ENCODE assay signal across 1 cellular context in genomic region chr15:40893733-40894688, GRCh38.
A peak's percentile ranks its signal among the peaks of the same experiment; 100 is the strongest.
TF ChIP-seq lines count a peak whose summit lies in the region.

Gene VPS18, plus strand, starts transcription at chr15:40894450. Its CDS starts 319 bp downstream, at chr15:40894769.

TF ChIP-seq in HepG2, 621 proteins besides CTCF, POLR2A, EP300 and RAD21 (continued from another document and continues in another):
- TF ChIP-seq KIAA2018 (CRISPR knock-in tag; IDR thresholded peaks at IDR 0.05; ENCODE audit: borderline replicate concordance): no peak
- TF ChIP-seq MTF2 (CRISPR knock-in tag; IDR thresholded peaks at IDR 0.05; ENCODE audit: borderline replicate concordance): 0 out of 2 replicates have a peak, but pooled peaks have one; percentile 23
- peak; percentile 34; the same call in 1 of the 2 replicates for TF ChIP-seq RXRA (CRISPR knock-in tag; IDR thresholded peaks at IDR 0.05)
- TF ChIP-seq ATM (IDR thresholded peaks at IDR 0.05; ENCODE audit: borderline replicate concordance): no peak
- TF ChIP-seq RXRB (CRISPR knock-in tag; IDR thresholded peaks at IDR 0.05; ENCODE audit: borderline replicate concordance): peak; percentile 43; the same call in 1 of the 2 replicates
- TF ChIP-seq EHMT2 (IDR thresholded peaks at IDR 0.05; ENCODE audit: borderline replicate concordance, low read depth, low read length): no peak
- no peak for TF ChIP-seq MLLT10 (CRISPR knock-in tag; IDR thresholded peaks at IDR 0.05)
- TF ChIP-seq FOXK2 (IDR thresholded peaks at IDR 0.05): peak; percentile 72; the same call in 1 of the 2 replicates
- peak; percentile 57; the same call in 1 of the 2 replicates for TF ChIP-seq MEIS1 (CRISPR knock-in tag; IDR thresholded peaks at IDR 0.05; ENCODE audit: borderline replicate concordance)
- TF ChIP-seq, protein P1, sequence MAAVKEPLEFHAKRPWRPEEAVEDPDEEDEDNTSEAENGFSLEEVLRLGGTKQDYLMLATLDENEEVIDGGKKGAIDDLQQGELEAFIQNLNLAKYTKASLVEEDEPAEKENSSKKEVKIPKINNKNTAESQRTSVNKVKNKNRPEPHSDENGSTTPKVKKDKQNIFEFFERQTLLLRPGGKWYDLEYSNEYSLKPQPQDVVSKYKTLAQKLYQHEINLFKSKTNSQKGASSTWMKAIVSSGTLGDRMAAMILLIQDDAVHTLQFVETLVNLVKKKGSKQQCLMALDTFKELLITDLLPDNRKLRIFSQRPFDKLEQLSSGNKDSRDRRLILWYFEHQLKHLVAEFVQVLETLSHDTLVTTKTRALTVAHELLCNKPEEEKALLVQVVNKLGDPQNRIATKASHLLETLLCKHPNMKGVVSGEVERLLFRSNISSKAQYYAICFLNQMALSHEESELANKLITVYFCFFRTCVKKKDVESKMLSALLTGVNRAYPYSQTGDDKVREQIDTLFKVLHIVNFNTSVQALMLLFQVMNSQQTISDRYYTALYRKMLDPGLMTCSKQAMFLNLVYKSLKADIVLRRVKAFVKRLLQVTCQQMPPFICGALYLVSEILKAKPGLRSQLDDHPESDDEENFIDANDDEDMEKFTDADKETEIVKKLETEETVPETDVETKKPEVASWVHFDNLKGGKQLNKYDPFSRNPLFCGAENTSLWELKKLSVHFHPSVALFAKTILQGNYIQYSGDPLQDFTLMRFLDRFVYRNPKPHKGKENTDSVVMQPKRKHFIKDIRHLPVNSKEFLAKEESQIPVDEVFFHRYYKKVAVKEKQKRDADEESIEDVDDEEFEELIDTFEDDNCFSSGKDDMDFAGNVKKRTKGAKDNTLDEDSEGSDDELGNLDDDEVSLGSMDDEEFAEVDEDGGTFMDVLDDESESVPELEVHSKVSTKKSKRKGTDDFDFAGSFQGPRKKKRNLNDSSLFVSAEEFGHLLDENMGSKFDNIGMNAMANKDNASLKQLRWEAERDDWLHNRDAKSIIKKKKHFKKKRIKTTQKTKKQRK (IDR thresholded peaks at IDR 0.05; ENCODE audit: low read length): no peak
- TF ChIP-seq NFE2 (CRISPR knock-in tag; IDR thresholded peaks at IDR 0.05): no peak
- peak; percentile 64; the same call in 1 of the 2 replicates for TF ChIP-seq TAF1 (CRISPR knock-in tag; IDR thresholded peaks at IDR 0.05)
- peak; percentile 75; the same call in 1 of the 2 replicates for TF ChIP-seq ZNF792 (CRISPR knock-in tag; IDR thresholded peaks at IDR 0.05)
- TF ChIP-seq, protein P2, sequence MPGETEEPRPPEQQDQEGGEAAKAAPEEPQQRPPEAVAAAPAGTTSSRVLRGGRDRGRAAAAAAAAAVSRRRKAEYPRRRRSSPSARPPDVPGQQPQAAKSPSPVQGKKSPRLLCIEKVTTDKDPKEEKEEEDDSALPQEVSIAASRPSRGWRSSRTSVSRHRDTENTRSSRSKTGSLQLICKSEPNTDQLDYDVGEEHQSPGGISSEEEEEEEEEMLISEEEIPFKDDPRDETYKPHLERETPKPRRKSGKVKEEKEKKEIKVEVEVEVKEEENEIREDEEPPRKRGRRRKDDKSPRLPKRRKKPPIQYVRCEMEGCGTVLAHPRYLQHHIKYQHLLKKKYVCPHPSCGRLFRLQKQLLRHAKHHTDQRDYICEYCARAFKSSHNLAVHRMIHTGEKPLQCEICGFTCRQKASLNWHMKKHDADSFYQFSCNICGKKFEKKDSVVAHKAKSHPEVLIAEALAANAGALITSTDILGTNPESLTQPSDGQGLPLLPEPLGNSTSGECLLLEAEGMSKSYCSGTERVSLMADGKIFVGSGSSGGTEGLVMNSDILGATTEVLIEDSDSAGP (CRISPR knock-in tag; IDR thresholded peaks at IDR 0.05; ENCODE audit: borderline replicate concordance): peak; percentile 81
- TF ChIP-seq BCLAF1 (IDR thresholded peaks at IDR 0.05): no peak
- no peak for TF ChIP-seq EZH2 (conservative IDR thresholded peaks at IDR 0.05; ENCODE audit: low read depth, low read length)
- TF ChIP-seq, protein P3, sequence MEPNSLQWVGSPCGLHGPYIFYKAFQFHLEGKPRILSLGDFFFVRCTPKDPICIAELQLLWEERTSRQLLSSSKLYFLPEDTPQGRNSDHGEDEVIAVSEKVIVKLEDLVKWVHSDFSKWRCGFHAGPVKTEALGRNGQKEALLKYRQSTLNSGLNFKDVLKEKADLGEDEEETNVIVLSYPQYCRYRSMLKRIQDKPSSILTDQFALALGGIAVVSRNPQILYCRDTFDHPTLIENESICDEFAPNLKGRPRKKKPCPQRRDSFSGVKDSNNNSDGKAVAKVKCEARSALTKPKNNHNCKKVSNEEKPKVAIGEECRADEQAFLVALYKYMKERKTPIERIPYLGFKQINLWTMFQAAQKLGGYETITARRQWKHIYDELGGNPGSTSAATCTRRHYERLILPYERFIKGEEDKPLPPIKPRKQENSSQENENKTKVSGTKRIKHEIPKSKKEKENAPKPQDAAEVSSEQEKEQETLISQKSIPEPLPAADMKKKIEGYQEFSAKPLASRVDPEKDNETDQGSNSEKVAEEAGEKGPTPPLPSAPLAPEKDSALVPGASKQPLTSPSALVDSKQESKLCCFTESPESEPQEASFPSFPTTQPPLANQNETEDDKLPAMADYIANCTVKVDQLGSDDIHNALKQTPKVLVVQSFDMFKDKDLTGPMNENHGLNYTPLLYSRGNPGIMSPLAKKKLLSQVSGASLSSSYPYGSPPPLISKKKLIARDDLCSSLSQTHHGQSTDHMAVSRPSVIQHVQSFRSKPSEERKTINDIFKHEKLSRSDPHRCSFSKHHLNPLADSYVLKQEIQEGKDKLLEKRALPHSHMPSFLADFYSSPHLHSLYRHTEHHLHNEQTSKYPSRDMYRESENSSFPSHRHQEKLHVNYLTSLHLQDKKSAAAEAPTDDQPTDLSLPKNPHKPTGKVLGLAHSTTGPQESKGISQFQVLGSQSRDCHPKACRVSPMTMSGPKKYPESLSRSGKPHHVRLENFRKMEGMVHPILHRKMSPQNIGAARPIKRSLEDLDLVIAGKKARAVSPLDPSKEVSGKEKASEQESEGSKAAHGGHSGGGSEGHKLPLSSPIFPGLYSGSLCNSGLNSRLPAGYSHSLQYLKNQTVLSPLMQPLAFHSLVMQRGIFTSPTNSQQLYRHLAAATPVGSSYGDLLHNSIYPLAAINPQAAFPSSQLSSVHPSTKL (CRISPR knock-in tag; IDR thresholded peaks at IDR 0.05): 0 out of 2 replicates have a peak, but pooled peaks have one; percentile 43
- TF ChIP-seq ZNF282 (IDR thresholded peaks at IDR 0.05; ENCODE audit: partially characterized antibody): no peak
- TF ChIP-seq ELF4 (CRISPR knock-in tag; IDR thresholded peaks at IDR 0.05; ENCODE audit: borderline replicate concordance): peak; percentile 38; the same call in 1 of the 2 replicates
- peak; percentile 70 for TF ChIP-seq DRAP1 (CRISPR knock-in tag; IDR thresholded peaks at IDR 0.05)
- TF ChIP-seq SP1 (IDR thresholded peaks at IDR 0.05): no peak
- peak; percentile 65; the same call in 1 of the 2 replicates for TF ChIP-seq SP1 (CRISPR knock-in tag; IDR thresholded peaks at IDR 0.05)
- TF ChIP-seq PITX1 (CRISPR knock-in tag; IDR thresholded peaks at IDR 0.05): peak; percentile 47
- TF ChIP-seq ZNF225 (CRISPR knock-in tag; IDR thresholded peaks at IDR 0.05): no peak
- peak; percentile 64; the same call in 1 of the 2 replicates for TF ChIP-seq FOXK1 (CRISPR knock-in tag; IDR thresholded peaks at IDR 0.05; ENCODE audit: borderline replicate concordance, low read depth)
- no peak for TF ChIP-seq CHCHD3 (CRISPR knock-in tag; IDR thresholded peaks at IDR 0.05)
- peak; percentile 93 for TF ChIP-seq GATAD1 (CRISPR knock-in tag; IDR thresholded peaks at IDR 0.05)
- 0 out of 2 replicates have a peak, but pooled peaks have one; percentile 28 for TF ChIP-seq ZNF674 (CRISPR knock-in tag; IDR thresholded peaks at IDR 0.05; ENCODE audit: low read depth)
- no peak for TF ChIP-seq CCDC6 (CRISPR knock-in tag; IDR thresholded peaks at IDR 0.05)
- TF ChIP-seq RFX5 (IDR thresholded peaks at IDR 0.05; ENCODE audit: low read depth, low read length): 0 out of 2 replicates have a peak, but pooled peaks have one; percentile 22
- peak; percentile 78; the same call in 1 of the 2 replicates for TF ChIP-seq ZHX1 (CRISPR knock-in tag; IDR thresholded peaks at IDR 0.05; ENCODE audit: low read depth)
- peak; percentile 61 for TF ChIP-seq MXD1 (CRISPR knock-in tag; IDR thresholded peaks at IDR 0.05)
